Comparison of ENCODE assay signal across 18 cellular contexts in genomic region chr1:73104749-73105148, GRCh38.
DNase-seq lines count a peak whose midpoint lies in the region; ATAC-seq and TF ChIP-seq lines count a peak whose summit lies in the region.
"Had no signal": no experiment of that assay in that cellular context is flagged by ENCODE, and none has a peak within 500 bp of the region (broad histone marks: within the 10 kb centered on the region; RNA-seq: fewer than 3 reads in every experiment).

No MANE protein-coding gene starts in this region.

- intact Hi-C loops in Right ventricle myocardium inferior (cut with DNase I) (no loop called here), left cardiac atrium (cut with DNase I) (no loop called here), posterior vena cava (cut with DNase I) (no loop called here), spleen (cut with DNase I; ENCODE audit: low total_unique reads) (no loop called here)

- no peak overlapping the region for H3K4me3 ChIP-seq in spleen
- H3K4me3 ChIP-seq: BLaER1, GM12878, GM23338 had no signal

- H3K9me3 ChIP-seq in spleen: peaks cover 0 to 22% (median 9%) of the 10 kb centered on the region in 8 donors
- H3K9me3 ChIP-seq: BLaER1 had no signal

- H3K4me1 ChIP-seq in spleen: no peaks in the 10 kb centered on the region
- H3K4me1 ChIP-seq: BLaER1 had no signal

- no peak for TF ChIP-seq POLR2A in spleen (IDR thresholded peaks at IDR 0.05)

- ATAC-seq in Right ventricle myocardium inferior (no peak), left cardiac atrium (no peak)
- ATAC-seq: GM12878, GM23338, HCT116 had no signal

- H3K27me3 ChIP-seq in spleen (replicated peaks in 1 of 7): no peaks in the 10 kb centered on the region
- H3K27me3 ChIP-seq: BLaER1 had no signal

- 89 to 100% (median 96%) methylated on average over 6 to 8 of the region's 8 CpGs for WGBS in spleen, 5 donors

- no peak for TF ChIP-seq CTCF in spleen (IDR thresholded peaks at IDR 0.05 in 8 of 11, conservative IDR thresholded peaks at IDR 0.05 in 3 of 11)

- no peaks in the 10 kb centered on the region for H3K36me3 ChIP-seq in spleen
- H3K36me3 ChIP-seq: BLaER1 had no signal

- DNase-seq in Right ventricle myocardium inferior (ENCODE audit: missing footprints): peak; percentile 66
- DNase-seq in left cardiac atrium: no peak
- peak; percentile 68 for DNase-seq in posterior vena cava (ENCODE audit: low spot score)
- DNase-seq in spleen: peak; percentile 71
- DNase-seq in Ammon's horn (ENCODE audit: low spot score): no peak
- DNase-seq in CD1c-positive myeloid dendritic cell (ENCODE audit: extremely low spot score): no peak
- DNase-seq: CD4-positive, alpha-beta T cell; CD8-positive, alpha-beta memory T cell; DMS 273 treated with DMSO at 0.1 percent for 48 hours; DMS79; EL; GDM1; H9 had no signal

- H3K27ac ChIP-seq in spleen: no peak overlapping the region
- H3K27ac ChIP-seq: BLaER1, C4-2B had no signal

Comparison
In these comparisons a context has a peak if more than half of its experiments do, and no peak if none do; other contexts are left out.
1. DNase-seq: peak in Right ventricle myocardium inferior (single experiment), posterior vena cava (single experiment) and spleen (single experiment); none in left cardiac atrium (single experiment), Ammon's horn (single experiment) and CD1c-positive myeloid dendritic cell (single experiment).